13 cellular contexts compared by ENCODE assay signal in genomic region chr13:110012102-110012739, GRCh38.
DNase-seq lines count a peak whose midpoint lies in the region; ATAC-seq and TF ChIP-seq lines count a peak whose summit lies in the region.
"Had no signal": no experiment of that assay in that cellular context is flagged by ENCODE, and none has a peak within 500 bp of the region (broad histone marks: within the 10 kb centered on the region; RNA-seq: fewer than 3 reads in every experiment).

No MANE protein-coding gene starts in this region.

- no peak overlapping the region for H3K4me3 Mint-ChIP-seq in mesothelial cell of epicardium
- H3K4me3 Mint-ChIP-seq: naive B cell had no signal

- DNase-seq in AG20443 (ENCODE audit: low spot score) (peak; percentile 79), LHCN-M2 (ENCODE audit: low read depth) (peak; percentile 100), choroid plexus epithelial cell (ENCODE audit: low read depth) (peak; percentile 98), mesothelial cell of epicardium (ENCODE audit: low spot score in 2 of 2, unreplicated experiment in 2 of 2) (no peak), NCI-H2171 treated with DMSO at 0.1 percent for 48 hours (lab: John Stamatoyannopoulos, UW) (no peak), left ventricle myocardium superior (no peak), medulla oblongata (ENCODE audit: extremely low spot score) (no peak)
- DNase-seq: glutamatergic neuron; naive B cell; NCI-H446; stimulated activated CD4-positive, alpha-beta T cell treated with anti-CD3 and anti-CD28 coated beads, Interleukin-2, amount 100 ng/mL, for 48 hours; T-helper 1 cell had no signal

- H3K4me3 ChIP-seq in choroid plexus epithelial cell (ENCODE audit: low read depth, low read length) = no peak overlapping the region

- no peaks in the 10 kb centered on the region for H3K9me3 Mint-ChIP-seq in mesothelial cell of epicardium
- H3K9me3 Mint-ChIP-seq: naive B cell had no signal

- no peaks in the 10 kb centered on the region for H3K27me3 Mint-ChIP-seq in mesothelial cell of epicardium (ENCODE audit: low read depth)
- H3K27me3 Mint-ChIP-seq: naive B cell had no signal

- H3K27ac Mint-ChIP-seq in mesothelial cell of epicardium = peak overlapping the region; percentile 62
- H3K27ac Mint-ChIP-seq: naive B cell had no signal

- TF ChIP-seq CTCF in choroid plexus epithelial cell (conservative IDR thresholded peaks at IDR 0.05; ENCODE audit: low read depth, low read length) (no peak), mesothelial cell of epicardium (IDR thresholded peaks at IDR 0.05; ENCODE audit: unreplicated experiment) (no peak)

- ATAC-seq in left ventricle myocardium superior (no peak), GM18502 (IDR thresholded peaks at IDR 0.05; ENCODE audit: poor library complexity, unreplicated experiment) (no peak)

- H3K4me1 Mint-ChIP-seq in mesothelial cell of epicardium = peaks cover 41% of the 10 kb centered on the region
- H3K4me1 Mint-ChIP-seq: naive B cell had no signal

- H3K36me3 Mint-ChIP-seq in mesothelial cell of epicardium = no peaks in the 10 kb centered on the region
- H3K36me3 Mint-ChIP-seq: naive B cell had no signal

- intact Hi-C loops in left ventricle myocardium superior (cut with micrococcal nuclease) = no loop called here

Comparison
In these comparisons a context has a peak if more than half of its experiments do, and no peak if none do; other contexts are left out.
1. DNase-seq: peak in AG20443 (single experiment), LHCN-M2 (single experiment) and choroid plexus epithelial cell (single experiment); none in mesothelial cell of epicardium (0 of 2), NCI-H2171 treated with DMSO at 0.1 percent for 48 hours (single experiment), left ventricle myocardium superior (single experiment) and medulla oblongata (single experiment).